8 cellular contexts compared by ENCODE assay signal in the genomic region with DNA sequence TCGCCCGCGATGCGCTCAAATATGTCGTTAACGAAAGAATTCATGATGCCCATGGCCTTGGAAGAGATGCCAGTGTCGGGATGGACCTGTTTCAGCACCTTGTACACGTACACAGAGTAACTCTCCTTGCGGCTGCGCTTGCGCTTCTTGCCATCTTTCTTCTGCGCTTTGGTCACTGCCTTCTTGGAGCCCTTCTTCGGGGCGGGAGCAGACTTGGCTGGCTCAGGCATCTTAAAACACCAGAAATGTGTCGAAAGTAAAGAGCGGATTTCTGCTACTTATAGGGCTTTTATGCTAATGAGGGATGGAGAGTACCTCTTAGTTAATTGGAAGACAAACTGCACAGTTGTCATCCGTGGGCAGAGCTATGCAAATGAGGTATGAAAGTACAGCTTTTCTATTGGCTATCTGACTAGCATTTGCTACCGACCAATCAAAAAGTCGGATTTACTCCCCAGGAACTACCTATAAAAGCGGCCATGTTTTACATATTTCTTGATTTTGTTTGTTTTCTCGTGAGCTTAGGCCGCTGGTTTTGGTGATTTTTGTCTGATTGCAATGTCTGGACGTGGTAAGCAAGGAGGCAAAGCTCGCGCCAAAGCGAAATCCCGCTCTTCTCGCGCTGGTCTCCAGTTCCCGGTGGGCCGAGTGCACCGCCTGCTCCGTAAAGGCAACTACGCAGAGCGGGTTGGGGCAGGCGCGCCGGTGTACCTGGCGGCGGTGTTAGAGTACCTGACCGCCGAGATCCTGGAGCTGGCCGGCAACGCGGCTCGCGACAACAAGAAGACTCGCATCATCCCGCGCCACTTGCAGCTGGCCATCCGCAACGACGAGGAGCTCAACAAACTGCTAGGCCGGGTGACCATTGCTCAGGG. TPM values are rescaled to one million over a fixed set of nuclear protein-coding genes. Genes with fewer than 3 reads are reported as not detected.
A peak's percentile ranks its signal among the peaks of the same experiment; 100 is the strongest.
DNase-seq lines count a peak whose midpoint lies in the region; FAIRE-seq and TF ChIP-seq lines count a peak whose summit lies in the region.

No MANE protein-coding gene starts in this region.

- H3K9ac ChIP-seq in MM.1S (ENCODE audit: low read length) (peak overlapping the region; percentile 90), stomach smooth muscle (ENCODE audit: low read length in 2 of 2) (peak overlapping the region; percentile 88 to 89)

- H3K27me3 Mint-ChIP-seq in nephron progenitor cell (ENCODE audit: low read depth, poor library complexity): no peaks in the 10 kb centered on the region

- H3K27ac ChIP-seq in MM.1S (ENCODE audit: low read length) (peak overlapping the region; percentile 96), stomach smooth muscle (ENCODE audit: low read length) (peak overlapping the region; percentile 98)

- peak overlapping the region; percentile 87 for H3K4me2 ChIP-seq in MM.1S (ENCODE audit: low read depth, low read length)

- H2AFZ ChIP-seq in MM.1S (ENCODE audit: low read length): no peak overlapping the region

- peaks cover 42% of the 10 kb centered on the region for H3F3A ChIP-seq in MM.1S (ENCODE audit: insufficient read depth, low read length)

- H3K36me3 ChIP-seq in MM.1S (replicated peaks; ENCODE audit: insufficient read depth, low read length): no peaks in the 10 kb centered on the region
- H3K36me3 ChIP-seq in stomach smooth muscle (ENCODE audit: control insufficient read depth in 2 of 2, insufficient read depth in 2 of 2, low read length in 2 of 2): peaks cover 0 to 3% of the 10 kb centered on the region in 2 donors

- H3K9me3 Mint-ChIP-seq in nephron progenitor cell: no peaks in the 10 kb centered on the region

- H3K4me1 Mint-ChIP-seq in nephron progenitor cell: peaks cover 44% of the 10 kb centered on the region

- FAIRE-seq in G401.6 (lab: Jason Lieb, UNC): peak; percentile 99

- H3K4me3 Mint-ChIP-seq in nephron progenitor cell: peak overlapping the region; percentile 100

- TF ChIP-seq CTCF in MM.1S (IDR thresholded peaks at IDR 0.05; ENCODE audit: low read length): no peak
- no peak for TF ChIP-seq CTCF in fibroblast of villous mesenchyme (IDR thresholded peaks at IDR 0.05; ENCODE audit: insufficient read depth, low read depth, low read length)
- no peak for TF ChIP-seq CTCF in nephron progenitor cell (IDR thresholded peaks at IDR 0.05)

- H3K36me3 Mint-ChIP-seq in nephron progenitor cell (ENCODE audit: low read depth): peaks cover 6% of the 10 kb centered on the region

- H3K27ac Mint-ChIP-seq in nephron progenitor cell: peak overlapping the region; percentile 99

- peaks cover 20% of the 10 kb centered on the region for H3K79me2 ChIP-seq in MM.1S (ENCODE audit: low read length)

- no peaks in the 10 kb centered on the region for H4K20me1 ChIP-seq in MM.1S (ENCODE audit: insufficient read depth, low read length)

- H3K9me3 ChIP-seq in MM.1S (replicated peaks; ENCODE audit: insufficient read depth, low read length) (no peaks in the 10 kb centered on the region), stomach smooth muscle (ENCODE audit: control insufficient read depth in 2 of 2, low read length in 2 of 2) (no peaks in the 10 kb centered on the region)

- H3K4me3 ChIP-seq in MM.1S (ENCODE audit: low read length): peak overlapping the region; percentile 82
- peak overlapping the region; percentile 91 for H3K4me3 ChIP-seq in fibroblast of villous mesenchyme (ENCODE audit: low read depth, low read length)
- peak overlapping the region; percentile 74 to 96 for H3K4me3 ChIP-seq in stomach smooth muscle (ENCODE audit: low read length in 2 of 2)

- H3K27me3 ChIP-seq in MM.1S (replicated peaks; ENCODE audit: insufficient read depth, low read length) (no peaks in the 10 kb centered on the region), stomach smooth muscle (ENCODE audit: control insufficient read depth in 1 of 2, insufficient read depth in 2 of 2, low read length in 2 of 2) (no peaks in the 10 kb centered on the region)

- H3K9me2 ChIP-seq in MM.1S (replicated peaks; ENCODE audit: insufficient read depth, low read length): no peaks in the 10 kb centered on the region

- DNase-seq in HCEC 1CT (peak; percentile 100), MM.1S (peak; percentile 99), SHP77 treated with DMSO at 0.1 percent for 48 hours (lab: John Stamatoyannopoulos, UW) (peak; percentile 98), fibroblast of villous mesenchyme (ENCODE audit: low read depth) (peak; percentile 100), nephron progenitor cell (peak; percentile 67)
- DNase-seq in activated gamma-delta T cell treated with anti-CD3 and anti-CD28 coated beads, Interleukin-2, amount 50 U/mL, for 16 hours (ENCODE audit: low read depth): peak; percentile 57

- H3K4me1 ChIP-seq in MM.1S (ENCODE audit: low read length) (peaks cover 22% of the 10 kb centered on the region), stomach smooth muscle (ENCODE audit: control insufficient read depth, insufficient read depth, low read length) (peaks cover 7% of the 10 kb centered on the region)

RNA-seq across cellular contexts. Expression of gene HFE, which starts 36.7 kb away (rescaled TPM):
- total RNA-seq in fibroblast of villous mesenchyme: 7.4 and 15.5 TPM in 2 replicates

Comparison
In these comparisons a context has a peak if more than half of its experiments do, and no peak if none do; other contexts are left out.
1. Peak in every context shown above with its lines: DNase-seq, H3K4me3 ChIP-seq and H3K27ac ChIP-seq.